ENCODE assay signal across 14 cellular contexts in the genomic region with DNA sequence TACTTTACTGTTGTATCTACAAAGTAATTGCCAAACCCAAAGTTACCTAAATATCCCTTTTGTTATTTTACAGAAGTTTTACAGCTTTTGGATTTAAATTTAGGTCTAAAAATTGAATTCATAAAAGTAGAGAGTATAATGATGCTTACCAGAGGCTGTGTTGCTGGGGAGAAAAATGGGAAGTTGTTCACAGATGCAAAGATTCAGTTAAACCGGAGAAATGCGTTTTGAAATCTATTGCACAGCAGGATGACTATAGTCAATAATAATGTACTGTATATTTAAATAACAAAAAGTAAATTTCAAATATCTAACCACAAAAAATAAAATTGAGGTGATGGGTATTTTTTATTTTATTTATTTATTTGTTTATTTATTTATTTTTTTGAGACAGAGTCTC. TPM values are rescaled to one million over a fixed set of nuclear protein-coding genes. Genes with fewer than 3 reads are reported as not detected.
DNase-seq lines count a peak whose midpoint lies in the region; ATAC-seq and TF ChIP-seq lines count a peak whose summit lies in the region.
"Had no signal": no experiment of that assay in that cellular context is flagged by ENCODE, and none has a peak within 500 bp of the region (broad histone marks: within the 10 kb centered on the region; RNA-seq: fewer than 3 reads in every experiment).

No MANE protein-coding gene starts in this region.

- peaks cover 3% of the 10 kb centered on the region for H3K36me3 Mint-ChIP-seq in activated CD4-positive, alpha-beta T cell treated with anti-CD3 and anti-CD28 coated beads, Interleukin-2, amount 10 ng/mL, durations not matched to agents 24 days and 14 days (ENCODE audit: low read depth)
- H3K36me3 Mint-ChIP-seq in naive thymus-derived CD4-positive, alpha-beta T cell = peaks cover 4% of the 10 kb centered on the region in 5 donors

- intact Hi-C loops in activated CD4-positive, alpha-beta T cell treated with anti-CD3 and anti-CD28 coated beads, Interleukin-2, amount 10 ng/mL, durations not matched to agents 24 days and 14 days (cut with micrococcal nuclease) = no loop called here
- intact Hi-C loops in naive thymus-derived CD4-positive, alpha-beta T cell (cut with micrococcal nuclease) = no loop called here

- no peak for DNase-seq in activated CD4-positive, alpha-beta T cell treated with anti-CD3 and anti-CD28 coated beads, Interleukin-2, amount 10 ng/mL, durations not matched to agents 24 days and 14 days
- no peak for DNase-seq in activated CD4-positive, alpha-beta T cell treated with anti-CD3 and anti-CD28 coated beads, Interleukin-2, amount 50 U/mL, for 1 hour
- DNase-seq in H7 (peak; percentile 0), OCI-M1 (lab: John Stamatoyannopoulos, UW) (no peak), germinal center (ENCODE audit: low spot score) (no peak)
- no peak for DNase-seq in naive thymus-derived CD4-positive, alpha-beta T cell
- DNase-seq: activated CD4-positive, CD25-positive, alpha-beta regulatory T cell; activated effector memory CD4-positive, alpha-beta T cell treated with Interleukin-2 at 50 U/mL for 16 hours; HCEC 1CT had no signal

- peak overlapping the region; percentile 97 for H3K27ac ChIP-seq in VCaP
- H3K27ac ChIP-seq in naive thymus-derived CD4-positive, alpha-beta T cell (ENCODE audit: low read depth, low read length) = no peak overlapping the region
- H3K27ac ChIP-seq: gastroesophageal sphincter had no signal

- H3K4me1 Mint-ChIP-seq in activated CD4-positive, alpha-beta T cell treated with anti-CD3 and anti-CD28 coated beads, Interleukin-2, amount 10 ng/mL, durations not matched to agents 24 days and 14 days = peaks cover 10% of the 10 kb centered on the region
- peaks cover 7 to 18% (median 14%) of the 10 kb centered on the region in 7 donors for H3K4me1 Mint-ChIP-seq in naive thymus-derived CD4-positive, alpha-beta T cell

- H3K4me3 ChIP-seq in H7 (ENCODE audit: insufficient read depth, low read depth, low read length) = no peak overlapping the region
- H3K4me3 ChIP-seq in naive thymus-derived CD4-positive, alpha-beta T cell (ENCODE audit: low read length) = no peak overlapping the region

- CTCF ChIA-PET in naive thymus-derived CD4-positive, alpha-beta T cell (lab: Charles Lee) = interaction anchor here (1.1 kb wide), 1 partner anchor 19 kb away, joined by 4 read pairs; no protein-coding TSS in a partner anchor

- H3K27me3 ChIP-seq in H7 (ENCODE audit: control insufficient read depth, insufficient read depth, low read length) = peaks cover 31% of the 10 kb centered on the region
- no peaks in the 10 kb centered on the region for H3K27me3 ChIP-seq in naive thymus-derived CD4-positive, alpha-beta T cell (ENCODE audit: control insufficient read depth in 2 of 2, insufficient read depth in 2 of 2, low read length in 2 of 2)
- H3K27me3 ChIP-seq: testis had no signal

- H3K27ac Mint-ChIP-seq in activated CD4-positive, alpha-beta T cell treated with anti-CD3 and anti-CD28 coated beads, Interleukin-2, amount 10 ng/mL, durations not matched to agents 24 days and 14 days = no peak overlapping the region
- peak overlapping the region in 1 of 9 donors; percentile 40 for H3K27ac Mint-ChIP-seq in naive thymus-derived CD4-positive, alpha-beta T cell

- POLR2A ChIA-PET in naive thymus-derived CD4-positive, alpha-beta T cell (lab: Charles Lee) = no interaction called here

- TF ChIP-seq CTCF in VCaP (conservative IDR thresholded peaks at IDR 0.05) = no peak

- no peak for ATAC-seq in naive thymus-derived CD4-positive, alpha-beta T cell
- ATAC-seq in GM18498 (IDR thresholded peaks at IDR 0.05; ENCODE audit: unreplicated experiment) = no peak
- ATAC-seq: gastroesophageal sphincter had no signal

- peaks cover 0 to 5% of the 10 kb centered on the region in 2 donors for H3K4me1 ChIP-seq in naive thymus-derived CD4-positive, alpha-beta T cell (ENCODE audit: control insufficient read depth in 2 of 2, insufficient read depth in 2 of 2, low read length in 2 of 2)

- H3K4me3 Mint-ChIP-seq in activated CD4-positive, alpha-beta T cell treated with anti-CD3 and anti-CD28 coated beads, Interleukin-2, amount 10 ng/mL, durations not matched to agents 24 days and 14 days = peak overlapping the region; percentile 60
- H3K4me3 Mint-ChIP-seq in naive thymus-derived CD4-positive, alpha-beta T cell = peak overlapping the region in 9 of 10 donors; percentile 43 to 92 (median 86)

- peaks cover 0 to 4% (median 0%) of the 10 kb centered on the region in 3 experiments for H3K9me3 ChIP-seq in naive thymus-derived CD4-positive, alpha-beta T cell (ENCODE audit: control insufficient read depth in 2 of 3, low read length in 3 of 3)
- H3K9me3 ChIP-seq: testis had no signal

- H3K36me3 ChIP-seq in H7 (replicated peaks; ENCODE audit: control insufficient read depth, insufficient read depth, low read length) = no peaks in the 10 kb centered on the region
- H3K36me3 ChIP-seq in naive thymus-derived CD4-positive, alpha-beta T cell (ENCODE audit: control insufficient read depth in 2 of 3, insufficient read depth in 3 of 3, low read length in 3 of 3) = peaks cover 0 to 7% (median 0%) of the 10 kb centered on the region in 3 experiments
- H3K36me3 ChIP-seq: gastroesophageal sphincter, spleen had no signal

- peaks cover 48% of the 10 kb centered on the region for H3K27me3 Mint-ChIP-seq in activated CD4-positive, alpha-beta T cell treated with anti-CD3 and anti-CD28 coated beads, Interleukin-2, amount 10 ng/mL, durations not matched to agents 24 days and 14 days
- H3K27me3 Mint-ChIP-seq in naive thymus-derived CD4-positive, alpha-beta T cell = peaks cover 0 to 47% (median 18%) of the 10 kb centered on the region in 5 donors

- H3K9me3 Mint-ChIP-seq in activated CD4-positive, alpha-beta T cell treated with anti-CD3 and anti-CD28 coated beads, Interleukin-2, amount 10 ng/mL, durations not matched to agents 24 days and 14 days = peaks cover 7% of the 10 kb centered on the region
- H3K9me3 Mint-ChIP-seq in naive thymus-derived CD4-positive, alpha-beta T cell = peaks cover 0 to 39% (median 10%) of the 10 kb centered on the region in 11 donors

RNA-seq across cellular contexts. Expression of a gene that starts 2.6 kb away (rescaled TPM):
- 2.7 and 4.5 TPM in 2 replicates for total RNA-seq in activated CD4-positive, alpha-beta T cell treated with anti-CD3 and anti-CD28 coated beads, Interleukin-2, amount 10 ng/mL, durations not matched to agents 24 days and 14 days
- 0.35 and 1.2 TPM in 2 replicates for total RNA-seq in H7 (2014; rRNA removed; shearing (Covaris generic))
- total RNA-seq in naive thymus-derived CD4-positive, alpha-beta T cell = 10 to 100 TPM in 2 of 5 experiments, 1 to 10 TPM in 3; 2.4 to 14.9 (median 8.5) TPM
- under 1 TPM; 0.04 to 0.20 TPM for polyA plus RNA-seq in naive thymus-derived CD4-positive, alpha-beta T cell
